In the genomic region with DNA sequence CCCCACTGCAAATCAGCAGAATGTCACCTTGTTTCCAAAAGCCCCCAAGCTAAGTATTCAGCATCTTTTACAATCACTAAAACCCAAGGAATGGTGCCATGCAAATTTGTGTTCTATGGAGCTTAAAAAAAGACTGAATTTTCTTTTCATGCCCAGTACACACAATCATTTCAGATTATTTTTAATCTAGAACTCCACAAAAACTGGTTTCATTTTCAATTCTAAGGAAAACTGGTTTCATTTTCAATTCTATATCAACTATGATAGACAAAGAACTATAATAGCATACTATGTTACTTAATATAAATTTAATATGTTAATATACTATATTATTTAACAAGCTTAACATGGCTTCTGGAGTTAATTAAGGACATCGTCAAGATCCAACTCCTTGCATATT, we compare ENCODE assay signal across 19 cellular contexts.
DNase-seq lines count a peak whose midpoint lies in the region; ATAC-seq, FAIRE-seq and TF ChIP-seq lines count a peak whose summit lies in the region.
"Had no signal": no experiment of that assay in that cellular context is flagged by ENCODE, and none has a peak within 500 bp of the region (broad histone marks: within the 10 kb centered on the region; RNA-seq: fewer than 3 reads in every experiment).

No MANE protein-coding gene starts in this region.

- peak overlapping the region; percentile 78 for H3K27ac Mint-ChIP-seq in T-helper 1 cell treated with Interleukin-12 subunit alpha and Interleukin-12 subunit beta and Interleukin-4 antibody, amounts not matched to agents 30 μg/mL and 1 μg/mL, for 36 hours
- peak overlapping the region; percentile 77 to 91 (median 84) for H3K27ac Mint-ChIP-seq in immature natural killer cell
- H3K27ac Mint-ChIP-seq: CD14-positive monocyte had no signal

- no peak overlapping the region for H3K4me2 ChIP-seq in SK-N-SH

- H3K27me3 ChIP-seq in RWPE2 (ENCODE audit: insufficient read depth, poor library complexity, severe bottlenecking): no peaks in the 10 kb centered on the region
- H3K27me3 ChIP-seq in SK-N-SH (ENCODE audit: insufficient read depth): no peaks in the 10 kb centered on the region
- H3K27me3 ChIP-seq: breast epithelium, tibial artery had no signal

- no peaks in the 10 kb centered on the region for H4K20me1 ChIP-seq in SK-N-SH (ENCODE audit: insufficient read depth)

- H3K9me3 ChIP-seq in RWPE2 (ENCODE audit: severe bottlenecking) (no peaks in the 10 kb centered on the region), SK-N-SH (no peaks in the 10 kb centered on the region)
- H3K9me3 ChIP-seq: breast epithelium, prostate gland, tibial artery had no signal

- no peak for TF ChIP-seq EP300 in SK-N-SH (IDR thresholded peaks at IDR 0.05; ENCODE audit: borderline replicate concordance in 1 of 2, low read depth in 1 of 2, low read length in 1 of 2)

- no peak overlapping the region for H3K9ac ChIP-seq in SK-N-SH

- peaks cover 44% of the 10 kb centered on the region for H3K36me3 Mint-ChIP-seq in T-helper 1 cell treated with Interleukin-12 subunit alpha and Interleukin-12 subunit beta and Interleukin-4 antibody, amounts not matched to agents 30 μg/mL and 1 μg/mL, for 36 hours (ENCODE audit: low read depth)
- H3K36me3 Mint-ChIP-seq in immature natural killer cell: peaks cover 5 to 27% (median 20%) of the 10 kb centered on the region in 3 donors
- H3K36me3 Mint-ChIP-seq: CD14-positive monocyte had no signal

- H3K27ac ChIP-seq in RWPE2 (ENCODE audit: poor library complexity, severe bottlenecking) (peak overlapping the region; percentile 95), SK-N-SH (ENCODE audit: low read depth in 2 of 2, low read length in 1 of 2) (no peak overlapping the region)
- H3K27ac ChIP-seq: 22Rv1, breast epithelium, prostate gland, tibial artery, VCaP had no signal

- H3K4me1 ChIP-seq in RWPE2 (ENCODE audit: insufficient read depth, poor library complexity, severe bottlenecking): peaks cover 46% of the 10 kb centered on the region
- peaks cover 5 to 8% of the 10 kb centered on the region in 2 experiments; a peak in 2 of 4 replicates for H3K4me1 ChIP-seq in SK-N-SH (ENCODE audit: control insufficient read depth in 1 of 2, insufficient read depth in 2 of 2, low read depth in 1 of 2, low read length in 1 of 2)
- H3K4me1 ChIP-seq: breast epithelium, prostate gland had no signal

- peaks cover 5% of the 10 kb centered on the region for H3K9me3 Mint-ChIP-seq in T-helper 1 cell treated with Interleukin-12 subunit alpha and Interleukin-12 subunit beta and Interleukin-4 antibody, amounts not matched to agents 30 μg/mL and 1 μg/mL, for 36 hours
- no peaks in the 10 kb centered on the region for H3K9me3 Mint-ChIP-seq in immature natural killer cell

- H3K4me3 ChIP-seq in RWPE2 (ENCODE audit: severe bottlenecking) (no peak overlapping the region), SK-N-SH (ENCODE audit: low read depth in 2 of 2, low read length in 1 of 2) (no peak overlapping the region)
- H3K4me3 ChIP-seq: breast epithelium, prostate gland, tibial artery had no signal

- H3K79me2 ChIP-seq in SK-N-SH (ENCODE audit: insufficient read depth): no peaks in the 10 kb centered on the region

- H3K36me3 ChIP-seq in RWPE2 (ENCODE audit: low read depth) (0 out of 2 replicates have a peak, but pooled peaks cover 9% of the 10 kb centered on the region), SK-N-SH (replicated peaks in 1 of 2; ENCODE audit: control insufficient read depth in 1 of 2, insufficient read depth in 2 of 2, low read length in 1 of 2) (no peaks in the 10 kb centered on the region)
- H3K36me3 ChIP-seq: breast epithelium, prostate gland, tibial artery had no signal

- DNase-seq in T-helper 1 cell: no peak
- DNase-seq in RWPE2 (ENCODE audit: low spot score): no peak
- DNase-seq in immature natural killer cell: no peak
- no peak for DNase-seq in SK-N-SH
- no peak for DNase-seq in GM10266 (ENCODE audit: extremely low spot score)
- DNase-seq: HCEC 1CT; mesenchymal stem cell; NCI-H1417; NCI-H748 treated with DMSO at 0.1 percent for 48 hours; stimulated activated CD4-positive, alpha-beta T cell treated with anti-CD3 and anti-CD28 coated beads, Interleukin-12 subunit alpha, Interleukin-12 subunit beta, amount 100 ng/mL, for 4 hours; tibial artery had no signal

- H3K4me3 Mint-ChIP-seq in T-helper 1 cell treated with Interleukin-12 subunit alpha and Interleukin-12 subunit beta and Interleukin-4 antibody, amounts not matched to agents 30 μg/mL and 1 μg/mL, for 36 hours: peak overlapping the region; percentile 36
- peak overlapping the region; percentile 78 to 84 (median 80) for H3K4me3 Mint-ChIP-seq in immature natural killer cell

- no peak for TF ChIP-seq RAD21 in SK-N-SH (IDR thresholded peaks at IDR 0.05; ENCODE audit: low read length)

- FAIRE-seq in A204.1 (lab: Jason Lieb, UNC): peak; percentile 95

- no peaks in the 10 kb centered on the region for H3K9me2 ChIP-seq in SK-N-SH

- H3K27me3 Mint-ChIP-seq in T-helper 1 cell treated with Interleukin-12 subunit alpha and Interleukin-12 subunit beta and Interleukin-4 antibody, amounts not matched to agents 30 μg/mL and 1 μg/mL, for 36 hours (ENCODE audit: low read depth): no peaks in the 10 kb centered on the region
- H3K27me3 Mint-ChIP-seq in immature natural killer cell (ENCODE audit: low read depth in 3 of 3): peaks cover 1 to 4% (median 4%) of the 10 kb centered on the region in 3 donors

- peaks cover 21% of the 10 kb centered on the region for H3F3A ChIP-seq in SK-N-SH (replicated peaks; ENCODE audit: insufficient read depth)

- CTCF ChIA-PET in SK-N-SH (lab: Yijun Ruan, JAX): interaction anchor here (1.0 to 2.0 kb wide), 4 partner anchors 9 to 33 kb away, joined by 3 to 5 read pairs (median 4); no protein-coding TSS in a partner anchor

- ATAC-seq in RWPE2 (ENCODE audit: low read depth) (no peak), GM18520 (IDR thresholded peaks at IDR 0.05; ENCODE audit: unreplicated experiment) (no peak)

- no peak for TF ChIP-seq CTCF in RWPE2 (IDR thresholded peaks at IDR 0.05; ENCODE audit: poor library complexity, severe bottlenecking)
- no peak for TF ChIP-seq CTCF in SK-N-SH (IDR thresholded peaks at IDR 0.05)
- TF ChIP-seq CTCF in GM10266 (IDR thresholded peaks at IDR 0.05; ENCODE audit: control insufficient read depth, insufficient read depth, low read depth, missing control alignments): no peak

- POLR2A ChIA-PET in SK-N-SH (lab: Yijun Ruan, JAX): interaction anchor here (0.6 kb wide), 1 partner anchor 17 kb away, joined by 4 read pairs; no protein-coding TSS in a partner anchor

- H2AFZ ChIP-seq in SK-N-SH (ENCODE audit: low read depth): no peak overlapping the region

- WGBS in SK-N-SH (ENCODE audit: low lambda C conversion rate): 97% methylated on average over 1 of the region's 1 CpG

- peaks cover 53% of the 10 kb centered on the region for H3K4me1 Mint-ChIP-seq in T-helper 1 cell treated with Interleukin-12 subunit alpha and Interleukin-12 subunit beta and Interleukin-4 antibody, amounts not matched to agents 30 μg/mL and 1 μg/mL, for 36 hours (ENCODE audit: low read depth)
- peaks cover 29 to 45% of the 10 kb centered on the region in 2 donors for H3K4me1 Mint-ChIP-seq in immature natural killer cell

TF ChIP-seq in SK-N-SH, 30 proteins besides CTCF, POLR2A, EP300 and RAD21 (continues in another document):
- TF ChIP-seq SMC3 (IDR thresholded peaks at IDR 0.05; ENCODE audit: low read depth, low read length) (no peak), CHD2 (IDR thresholded peaks at IDR 0.05; ENCODE audit: low read length, partially characterized antibody) (no peak), FOXM1 (IDR thresholded peaks at IDR 0.05; ENCODE audit: low read depth) (no peak), GATA2 (CRISPR knock-in tag; IDR thresholded peaks at IDR 0.05) (no peak), NRF1 (IDR thresholded peaks at IDR 0.05; ENCODE audit: low read depth, low read length) (no peak), RXRA (IDR thresholded peaks at IDR 0.05; ENCODE audit: borderline replicate concordance, low read depth) (no peak)
- TF ChIP-seq, protein P1, sequence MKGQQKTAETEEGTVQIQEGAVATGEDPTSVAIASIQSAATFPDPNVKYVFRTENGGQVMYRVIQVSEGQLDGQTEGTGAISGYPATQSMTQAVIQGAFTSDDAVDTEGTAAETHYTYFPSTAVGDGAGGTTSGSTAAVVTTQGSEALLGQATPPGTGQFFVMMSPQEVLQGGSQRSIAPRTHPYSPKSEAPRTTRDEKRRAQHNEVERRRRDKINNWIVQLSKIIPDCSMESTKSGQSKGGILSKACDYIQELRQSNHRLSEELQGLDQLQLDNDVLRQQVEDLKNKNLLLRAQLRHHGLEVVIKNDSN (IDR thresholded peaks at IDR 0.05; ENCODE audit: borderline replicate concordance, low read depth): no peak
- TF ChIP-seq, protein P2, sequence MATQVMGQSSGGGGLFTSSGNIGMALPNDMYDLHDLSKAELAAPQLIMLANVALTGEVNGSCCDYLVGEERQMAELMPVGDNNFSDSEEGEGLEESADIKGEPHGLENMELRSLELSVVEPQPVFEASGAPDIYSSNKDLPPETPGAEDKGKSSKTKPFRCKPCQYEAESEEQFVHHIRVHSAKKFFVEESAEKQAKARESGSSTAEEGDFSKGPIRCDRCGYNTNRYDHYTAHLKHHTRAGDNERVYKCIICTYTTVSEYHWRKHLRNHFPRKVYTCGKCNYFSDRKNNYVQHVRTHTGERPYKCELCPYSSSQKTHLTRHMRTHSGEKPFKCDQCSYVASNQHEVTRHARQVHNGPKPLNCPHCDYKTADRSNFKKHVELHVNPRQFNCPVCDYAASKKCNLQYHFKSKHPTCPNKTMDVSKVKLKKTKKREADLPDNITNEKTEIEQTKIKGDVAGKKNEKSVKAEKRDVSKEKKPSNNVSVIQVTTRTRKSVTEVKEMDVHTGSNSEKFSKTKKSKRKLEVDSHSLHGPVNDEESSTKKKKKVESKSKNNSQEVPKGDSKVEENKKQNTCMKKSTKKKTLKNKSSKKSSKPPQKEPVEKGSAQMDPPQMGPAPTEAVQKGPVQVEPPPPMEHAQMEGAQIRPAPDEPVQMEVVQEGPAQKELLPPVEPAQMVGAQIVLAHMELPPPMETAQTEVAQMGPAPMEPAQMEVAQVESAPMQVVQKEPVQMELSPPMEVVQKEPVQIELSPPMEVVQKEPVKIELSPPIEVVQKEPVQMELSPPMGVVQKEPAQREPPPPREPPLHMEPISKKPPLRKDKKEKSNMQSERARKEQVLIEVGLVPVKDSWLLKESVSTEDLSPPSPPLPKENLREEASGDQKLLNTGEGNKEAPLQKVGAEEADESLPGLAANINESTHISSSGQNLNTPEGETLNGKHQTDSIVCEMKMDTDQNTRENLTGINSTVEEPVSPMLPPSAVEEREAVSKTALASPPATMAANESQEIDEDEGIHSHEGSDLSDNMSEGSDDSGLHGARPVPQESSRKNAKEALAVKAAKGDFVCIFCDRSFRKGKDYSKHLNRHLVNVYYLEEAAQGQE (IDR thresholded peaks at IDR 0.05; ENCODE audit: low read depth, low read length): no peak
